1 cellular context compared by ENCODE assay signal in genomic region chr16:1781758-1782407, GRCh38.
A peak's percentile ranks its signal among the peaks of the same experiment; 100 is the strongest.
TF ChIP-seq lines count a peak whose summit lies in the region.

No MANE protein-coding gene starts in this region.

TF ChIP-seq in HepG2, 621 proteins besides CTCF, POLR2A, EP300 and RAD21 (continued from another document):
- TF ChIP-seq ZNF318 (CRISPR knock-in tag; IDR thresholded peaks at IDR 0.05) (no peak), FIP1L1 (IDR thresholded peaks at IDR 0.05; ENCODE audit: borderline replicate concordance, insufficient read depth, low read depth, low read length) (no peak), NBN (conservative IDR thresholded peaks at IDR 0.05) (no peak), RNF2 (conservative IDR thresholded peaks at IDR 0.05; ENCODE audit: low read depth) (0 out of 2 replicates have a peak, but pooled peaks have one; percentile 13), ZXDC (CRISPR knock-in tag; IDR thresholded peaks at IDR 0.05) (0 out of 2 replicates have a peak, but pooled peaks have one; percentile 27), KDM5A (IDR thresholded peaks at IDR 0.05; ENCODE audit: borderline replicate concordance, low read length) (peak; percentile 49; the same call in 1 of the 2 replicates), STAG1 (CRISPR knock-in tag; IDR thresholded peaks at IDR 0.05) (no peak), ZNF33A (CRISPR knock-in tag; IDR thresholded peaks at IDR 0.05; ENCODE audit: borderline replicate concordance) (no peak), AGO1 (IDR thresholded peaks at IDR 0.05; ENCODE audit: low read depth, low read length, poor library complexity, severe bottlenecking) (peak; percentile 73), UBTF (CRISPR knock-in tag; IDR thresholded peaks at IDR 0.05) (peak; percentile 48; the same call in 1 of the 2 replicates), ZNF234 (CRISPR knock-in tag; conservative IDR thresholded peaks at IDR 0.05) (no peak), NFATC3 (CRISPR knock-in tag; IDR thresholded peaks at IDR 0.05) (no peak), E2F2 (CRISPR knock-in tag; IDR thresholded peaks at IDR 0.05; ENCODE audit: borderline replicate concordance) (no peak)
